9 cellular contexts compared by ENCODE assay signal in the genomic region with DNA sequence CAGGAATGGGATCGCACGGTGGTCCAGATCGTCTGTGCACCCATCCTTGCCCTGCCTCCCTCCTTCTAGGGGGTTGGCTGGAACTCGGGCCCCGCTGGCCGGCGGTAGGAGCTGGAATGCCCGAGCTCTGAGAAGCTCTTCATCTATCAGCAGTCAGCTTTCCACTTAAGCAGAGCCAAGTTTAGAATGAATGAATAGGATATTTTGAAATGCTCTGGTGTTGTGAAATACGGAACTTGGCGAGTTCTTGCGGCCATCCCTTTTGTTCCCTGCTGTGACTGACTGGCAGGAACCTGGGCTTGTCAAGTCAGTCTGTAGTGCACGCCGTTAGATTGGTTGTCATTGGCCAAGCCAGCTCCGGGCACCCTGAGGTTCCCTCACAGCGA. TPM values are rescaled to one million over a fixed set of nuclear protein-coding genes. Genes with fewer than 3 reads are reported as not detected.
A peak's percentile ranks its signal among the peaks of the same experiment; 100 is the strongest.
DNase-seq lines count a peak whose midpoint lies in the region; ATAC-seq and TF ChIP-seq lines count a peak whose summit lies in the region.
"Had no signal": no experiment of that assay in that cellular context is flagged by ENCODE, and none has a peak within 500 bp of the region (broad histone marks: within the 10 kb centered on the region; RNA-seq: fewer than 3 reads in every experiment).

No MANE protein-coding gene starts in this region.

- DNase-seq in HCEC 1CT (peak; percentile 36), astrocyte of the cerebellum (ENCODE audit: low read depth) (peak; percentile 90), right cardiac atrium (peak; percentile 73 to 88 (median 85)), NCI-H2107 treated with DMSO at 0.1 percent for 48 hours (lab: John Stamatoyannopoulos, UW; ENCODE audit: unreplicated experiment) (no peak), NCI-H1417 treated with DMSO at 0.1 percent for 48 hours (lab: John Stamatoyannopoulos, UW) (no peak), H9 (no peak)
- DNase-seq in stimulated activated naive B cell treated with anti-CD40 and anti-IgM and Interleukin-4, amounts not matched to agents 10 μg/mL and 1 μg/mL and 100 μg/mL, for 72 hours: no peak
- DNase-seq: NCI-H774 had no signal

- no peak overlapping the region for H4K5ac ChIP-seq in H9 (ENCODE audit: insufficient read length, low read depth, low read length)

- H4K20me1 ChIP-seq in H9 (ENCODE audit: control insufficient read depth, insufficient read depth, insufficient read length): no peaks in the 10 kb centered on the region

- ATAC-seq in right cardiac atrium (peak; percentile 91 to 93), HG03457 (IDR thresholded peaks at IDR 0.05; ENCODE audit: unreplicated experiment) (no peak)
- ATAC-seq in stimulated activated naive B cell treated with anti-CD40 and anti-IgM and Interleukin-4, amounts not matched to agents 10 μg/mL and 1 μg/mL and 100 μg/mL, for 72 hours (replicated peaks): no peak

- H2BK15ac ChIP-seq in H9 (ENCODE audit: low read depth, low read length): no peak overlapping the region

- 30% methylated on average over 15 of the region's 15 CpGs for WGBS in right cardiac atrium
- WGBS in H9 (ENCODE audit: extremely low coverage, insufficient read length, low lambda C conversion rate): no CpG with 5 or more reads among the region's 15 CpGs

- H3K4me2 ChIP-seq in H9 (ENCODE audit: insufficient read depth, insufficient read length, low read length): no peak overlapping the region

- TF ChIP-seq CTCF in astrocyte of the cerebellum (IDR thresholded peaks at IDR 0.05; ENCODE audit: low read depth, low read length, missing control alignments) (no peak), H9 (conservative IDR thresholded peaks at IDR 0.05) (no peak)

- H3K9me3 ChIP-seq in right cardiac atrium (ENCODE audit: control insufficient read depth, low read length) (no peaks in the 10 kb centered on the region), H9 (ENCODE audit: control insufficient read depth, low read depth, low read length) (peaks cover 3% of the 10 kb centered on the region)

- no peak overlapping the region for H3K23ac ChIP-seq in H9 (ENCODE audit: insufficient read length, low read depth, low read length)

- H3K27ac ChIP-seq in right cardiac atrium (ENCODE audit: low read length) (peak overlapping the region; percentile 46), H9 (ENCODE audit: insufficient read length, low read depth, low read length) (no peak overlapping the region)

- peak overlapping the region; percentile 16 for H3K4me3 ChIP-seq in astrocyte of the cerebellum (ENCODE audit: low read depth, low read length)
- no peak overlapping the region for H3K4me3 ChIP-seq in right cardiac atrium (ENCODE audit: low read length)

- no peak overlapping the region for H3K14ac ChIP-seq in H9 (ENCODE audit: insufficient read depth, low read length)

- no peak overlapping the region for H2BK120ac ChIP-seq in H9 (ENCODE audit: low read depth, low read length, poor library complexity, severe bottlenecking)

- no peak overlapping the region for H2BK20ac ChIP-seq in H9 (ENCODE audit: low read depth, low read length, poor library complexity, severe bottlenecking)

- H3K36me3 Mint-ChIP-seq in stimulated activated naive B cell treated with anti-CD40 and anti-IgM and Interleukin-4, amounts not matched to agents 10 μg/mL and 1 μg/mL and 100 μg/mL, for 72 hours: peaks cover 45 to 67% of the 10 kb centered on the region in 2 donors
- peaks cover 0 to 18% (median 15%) of the 10 kb centered on the region in 3 experiments; a peak in 6 of 7 replicates for H3K36me3 Mint-ChIP-seq in H9 (ENCODE audit: insufficient read depth in 1 of 3, low read depth in 3 of 3)

- no peak overlapping the region for H2AK5ac ChIP-seq in H9 (ENCODE audit: insufficient read length, low read length)

- H3K4me1 ChIP-seq in right cardiac atrium (ENCODE audit: control insufficient read depth, insufficient read depth, low read length) (no peaks in the 10 kb centered on the region), H9 (ENCODE audit: insufficient read depth, low read length) (no peaks in the 10 kb centered on the region)

- H3K27me3 ChIP-seq in right cardiac atrium (ENCODE audit: control insufficient read depth, insufficient read depth) (no peaks in the 10 kb centered on the region), H9 (ENCODE audit: insufficient read depth, low read length) (peaks cover 12% of the 10 kb centered on the region)

- intact Hi-C loops in right cardiac atrium (cut with DNase I): no loop called here

- no peak overlapping the region for H2BK5ac ChIP-seq in H9 (ENCODE audit: insufficient read length, low read length)

- no peaks in the 10 kb centered on the region for H3K27me3 Mint-ChIP-seq in stimulated activated naive B cell treated with anti-CD40 and anti-IgM and Interleukin-4, amounts not matched to agents 10 μg/mL and 1 μg/mL and 100 μg/mL, for 72 hours
- H3K27me3 Mint-ChIP-seq in H9 (ENCODE audit: low read depth): peaks cover 79% of the 10 kb centered on the region

- no peak overlapping the region for H2BK12ac ChIP-seq in H9 (ENCODE audit: insufficient read length, low read depth, low read length)

- no peak overlapping the region for H3K4ac ChIP-seq in H9 (ENCODE audit: low read depth, low read length)

- in situ Hi-C loops in astrocyte of the cerebellum (cut with HindIII; ENCODE audit: low sequenced_read_pairs): no loop called here

- peak overlapping the region in 1 of 2 donors; percentile 17 for H3K4me3 Mint-ChIP-seq in stimulated activated naive B cell treated with anti-CD40 and anti-IgM and Interleukin-4, amounts not matched to agents 10 μg/mL and 1 μg/mL and 100 μg/mL, for 72 hours
- H3K4me3 Mint-ChIP-seq in H9: no peak overlapping the region

- H3K9ac ChIP-seq in H9 (ENCODE audit: extremely low read depth, insufficient read length, low read length): no peak overlapping the region

- no peak overlapping the region for H4K91ac ChIP-seq in H9 (ENCODE audit: insufficient read length, low read depth, low read length)

- H2AFZ ChIP-seq in H9 (ENCODE audit: low read length): no peak overlapping the region

- no peak overlapping the region for H3T11ph ChIP-seq in H9 (ENCODE audit: low read length)

- peaks cover 3 to 7% of the 10 kb centered on the region in 2 donors for H3K9me3 Mint-ChIP-seq in stimulated activated naive B cell treated with anti-CD40 and anti-IgM and Interleukin-4, amounts not matched to agents 10 μg/mL and 1 μg/mL and 100 μg/mL, for 72 hours
- H3K9me3 Mint-ChIP-seq in H9: peaks cover 7% of the 10 kb centered on the region in 2 experiments; a peak in 3 of 5 replicates

- no peaks in the 10 kb centered on the region for H3K23me2 ChIP-seq in H9 (ENCODE audit: insufficient read length, low read depth, low read length, poor library complexity, severe bottlenecking)

- H3K27ac Mint-ChIP-seq in stimulated activated naive B cell treated with anti-CD40 and anti-IgM and Interleukin-4, amounts not matched to agents 10 μg/mL and 1 μg/mL and 100 μg/mL, for 72 hours: peak overlapping the region; percentile 94
- H3K27ac Mint-ChIP-seq in H9: no peak overlapping the region

- H3K4me1 Mint-ChIP-seq in stimulated activated naive B cell treated with anti-CD40 and anti-IgM and Interleukin-4, amounts not matched to agents 10 μg/mL and 1 μg/mL and 100 μg/mL, for 72 hours: peaks cover 61 to 97% of the 10 kb centered on the region in 2 donors
- H3K4me1 Mint-ChIP-seq in H9: no peaks in the 10 kb centered on the region

- H3K18ac ChIP-seq in H9 (ENCODE audit: insufficient read length, low read depth, low read length): no peak overlapping the region

- no peak overlapping the region for H4K8ac ChIP-seq in H9 (replicated peaks; ENCODE audit: insufficient read length, low read depth, low read length)

- H3K56ac ChIP-seq in H9 (ENCODE audit: insufficient read length, low read depth, low read length): no peak overlapping the region

- no peaks in the 10 kb centered on the region; the same call in 1 of the 2 replicates for H3K79me2 ChIP-seq in H9 (ENCODE audit: insufficient read depth, low read length)

- H3K79me1 ChIP-seq in H9 (ENCODE audit: insufficient read depth, low read depth, low read length, poor library complexity, severe bottlenecking): no peaks in the 10 kb centered on the region

RNA-seq across cellular contexts. Expression of a gene that starts 33.3 kb away (rescaled TPM):
- 10 to 100 TPM; 15.4 to 22.4 (median 20.3) TPM for total RNA-seq in right cardiac atrium
- 10.9 TPM for polyA plus RNA-seq in right cardiac atrium
- total RNA-seq in H9 (2021): 14.4 and 14.8 TPM in 2 replicates

Comparison
In these comparisons a context has a peak if more than half of its experiments do, and no peak if none do; other contexts are left out.
1. DNase-seq: peak in HCEC 1CT (single experiment), astrocyte of the cerebellum (single experiment) and right cardiac atrium (3 of 3); none in stimulated activated naive B cell treated with anti-CD40 and anti-IgM and Interleukin-4, amounts not matched to agents 10 μg/mL and 1 μg/mL and 100 μg/mL, for 72 hours (single experiment), NCI-H2107 treated with DMSO at 0.1 percent for 48 hours (single experiment), NCI-H1417 treated with DMSO at 0.1 percent for 48 hours (single experiment) and H9 (single experiment).
2. ATAC-seq: peak in right cardiac atrium (2 of 2); none in stimulated activated naive B cell treated with anti-CD40 and anti-IgM and Interleukin-4, amounts not matched to agents 10 μg/mL and 1 μg/mL and 100 μg/mL, for 72 hours (0 of 2) and HG03457 (single experiment).